In the genomic region with DNA sequence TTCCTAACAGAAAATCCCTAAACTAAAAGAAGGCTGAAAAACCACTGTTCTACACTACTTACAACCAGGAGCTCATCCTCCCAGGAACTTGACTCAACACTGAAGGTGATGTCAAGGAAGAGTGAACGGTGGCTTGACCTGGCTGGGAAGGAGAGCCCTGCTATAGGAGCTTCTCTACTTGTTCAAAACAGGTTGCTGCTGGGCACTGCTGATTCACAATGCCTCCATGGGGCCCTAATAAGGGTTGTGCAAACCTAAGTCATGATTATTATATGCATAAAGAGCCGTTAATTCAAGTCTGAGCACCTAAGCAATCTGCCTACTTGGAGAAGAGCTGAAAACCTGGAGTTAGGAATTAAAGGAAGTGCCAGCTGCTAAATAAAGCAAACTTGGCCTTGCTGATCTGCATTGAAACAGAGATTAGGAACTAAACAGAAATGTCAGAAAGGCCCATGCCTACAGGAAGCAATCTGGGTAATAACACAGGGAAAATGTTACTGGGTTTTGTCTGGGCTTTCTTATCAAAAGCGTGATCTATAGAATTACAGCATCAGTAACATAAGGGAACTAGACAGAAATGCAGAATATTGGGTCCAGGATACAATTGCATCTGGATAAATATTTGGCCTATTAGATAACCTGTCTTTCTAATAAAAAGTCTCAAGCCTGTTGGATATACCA, we compare ENCODE assay signal across 20 cellular contexts.
DNase-seq lines count a peak whose midpoint lies in the region; ATAC-seq, FAIRE-seq and TF ChIP-seq lines count a peak whose summit lies in the region.
"Had no signal": no experiment of that assay in that cellular context is flagged by ENCODE, and none has a peak within 500 bp of the region (broad histone marks: within the 10 kb centered on the region; RNA-seq: fewer than 3 reads in every experiment).

No MANE protein-coding gene starts in this region.

- H3K36me3 ChIP-seq in SK-N-SH (replicated peaks in 1 of 2; ENCODE audit: control insufficient read depth in 1 of 2, insufficient read depth in 2 of 2, low read length in 1 of 2) (no peaks in the 10 kb centered on the region), bronchial epithelial cell (ENCODE audit: control insufficient read depth, insufficient read depth, low read length) (no peaks in the 10 kb centered on the region), smooth muscle cell (ENCODE audit: low read depth) (no peaks in the 10 kb centered on the region)

- H3K79me2 ChIP-seq in SK-N-SH (ENCODE audit: insufficient read depth) (no peaks in the 10 kb centered on the region), smooth muscle cell (ENCODE audit: low read depth) (no peaks in the 10 kb centered on the region)

- no peak overlapping the region for H3K27ac Mint-ChIP-seq in stimulated activated memory B cell treated with anti-CD40 and anti-IgM and Interleukin-4, amounts not matched to agents 10 μg/mL and 1 μg/mL and 100 μg/mL, for 72 hours
- no peak overlapping the region for H3K27ac Mint-ChIP-seq in naive thymus-derived CD8-positive, alpha-beta T cell
- H3K27ac Mint-ChIP-seq: CD4-positive, alpha-beta memory T cell; GM23338; H9 had no signal

- H4K20me1 ChIP-seq in SK-N-SH (ENCODE audit: insufficient read depth) (no peaks in the 10 kb centered on the region), smooth muscle cell (ENCODE audit: low read depth) (no peaks in the 10 kb centered on the region)

- H3K4me2 ChIP-seq in SK-N-SH, result no peak overlapping the region
- H3K4me2 ChIP-seq in smooth muscle cell, result no peak overlapping the region
- H3K4me2 ChIP-seq: GM23338 had no signal

- peaks cover 0 to 12% of the 10 kb centered on the region in 2 experiments; a peak in 2 of 4 replicates for H3K4me1 ChIP-seq in SK-N-SH (ENCODE audit: control insufficient read depth in 1 of 2, insufficient read depth in 2 of 2, low read depth in 1 of 2, low read length in 1 of 2)
- no peaks in the 10 kb centered on the region for H3K4me1 ChIP-seq in smooth muscle cell (ENCODE audit: low read depth)

- FAIRE-seq in bronchial epithelial cell (lab: Jason Lieb, UNC), result no peak
- FAIRE-seq: GM12891, GM18507 had no signal

- peak in 1 of 2 experiments; percentile 53; a peak in 1 of 4 replicates for TF ChIP-seq EP300 in SK-N-SH (IDR thresholded peaks at IDR 0.05; ENCODE audit: borderline replicate concordance in 1 of 2, low read depth in 1 of 2, low read length in 1 of 2)

- H2AFZ ChIP-seq in SK-N-SH (ENCODE audit: low read depth), result no peak overlapping the region
- no peak overlapping the region for H2AFZ ChIP-seq in smooth muscle cell (ENCODE audit: low read depth)
- H2AFZ ChIP-seq: GM23338 had no signal

- H3K27me3 Mint-ChIP-seq in stimulated activated memory B cell treated with anti-CD40 and anti-IgM and Interleukin-4, amounts not matched to agents 10 μg/mL and 1 μg/mL and 100 μg/mL, for 72 hours, result no peaks in the 10 kb centered on the region
- peaks cover 0 to 2% (median 0%) of the 10 kb centered on the region in 5 donors for H3K27me3 Mint-ChIP-seq in naive thymus-derived CD8-positive, alpha-beta T cell
- H3K27me3 Mint-ChIP-seq: CD4-positive, alpha-beta memory T cell had no signal

- no peaks in the 10 kb centered on the region for H3K36me3 Mint-ChIP-seq in stimulated activated memory B cell treated with anti-CD40 and anti-IgM and Interleukin-4, amounts not matched to agents 10 μg/mL and 1 μg/mL and 100 μg/mL, for 72 hours
- H3K36me3 Mint-ChIP-seq in naive thymus-derived CD8-positive, alpha-beta T cell, result no peaks in the 10 kb centered on the region
- H3K36me3 Mint-ChIP-seq: CD4-positive, alpha-beta memory T cell had no signal

- DNase-seq in SK-N-SH (no peak), NCI-H69 (lab: John Stamatoyannopoulos, UW) (peak; percentile 78), bronchial epithelial cell (ENCODE audit: low read depth) (peak; percentile 73), smooth muscle cell (lab: John Stamatoyannopoulos, UW; ENCODE audit: unreplicated experiment) (no peak)
- DNase-seq in naive thymus-derived CD8-positive, alpha-beta T cell, result no peak
- DNase-seq: C1 segment of cervical spinal cord; Calu3; CD4-positive, alpha-beta memory T cell; COR-L47; DMS53; DMS79 treated with DMSO at 0.1 percent for 48 hours; GF-D8; H9 had no signal

- no peaks in the 10 kb centered on the region for H3K9me3 ChIP-seq in SK-N-SH
- no peaks in the 10 kb centered on the region for H3K9me3 ChIP-seq in smooth muscle cell (replicated peaks; ENCODE audit: low read depth)

- no peak overlapping the region for H3K4me3 Mint-ChIP-seq in stimulated activated memory B cell treated with anti-CD40 and anti-IgM and Interleukin-4, amounts not matched to agents 10 μg/mL and 1 μg/mL and 100 μg/mL, for 72 hours
- H3K4me3 Mint-ChIP-seq in naive thymus-derived CD8-positive, alpha-beta T cell, result no peak overlapping the region
- H3K4me3 Mint-ChIP-seq: CD4-positive, alpha-beta memory T cell; GM23338; H9 had no signal

- no peaks in the 10 kb centered on the region for H3K9me3 Mint-ChIP-seq in stimulated activated memory B cell treated with anti-CD40 and anti-IgM and Interleukin-4, amounts not matched to agents 10 μg/mL and 1 μg/mL and 100 μg/mL, for 72 hours
- no peaks in the 10 kb centered on the region for H3K9me3 Mint-ChIP-seq in naive thymus-derived CD8-positive, alpha-beta T cell

- POLR2A ChIA-PET in SK-N-SH (lab: Yijun Ruan, JAX), result no interaction called here
- POLR2A ChIA-PET in naive thymus-derived CD8-positive, alpha-beta T cell (lab: Charles Lee), result no interaction called here

- H3K9ac ChIP-seq in SK-N-SH (no peak overlapping the region), smooth muscle cell (ENCODE audit: low read depth) (no peak overlapping the region)

- TF ChIP-seq CTCF in SK-N-SH (IDR thresholded peaks at IDR 0.05) (no peak), bronchial epithelial cell (IDR thresholded peaks at IDR 0.05; ENCODE audit: insufficient read depth, low read length, severe bottlenecking) (no peak), smooth muscle cell (IDR thresholded peaks at IDR 0.05; ENCODE audit: borderline replicate concordance, insufficient read depth, poor library complexity, severe bottlenecking) (no peak)

- WGBS in SK-N-SH (ENCODE audit: low lambda C conversion rate), result 14% methylated on average over 3 of the region's 3 CpGs
- WGBS in smooth muscle cell (ENCODE audit: low lambda C conversion rate), result 89% methylated on average over 3 of the region's 3 CpGs

- H3K27ac ChIP-seq in SK-N-SH (ENCODE audit: low read depth in 2 of 2, low read length in 1 of 2) (peak overlapping the region in 1 of 2 experiments; percentile 89; a peak in 2 of 4 replicates), smooth muscle cell (ENCODE audit: low read depth) (no peak overlapping the region)

- no peak for ATAC-seq in SK-N-SH treated with all-trans-retinoic acid at 6 μM for 48 hours
- ATAC-seq in stimulated activated memory B cell treated with anti-CD40 and anti-IgM and Interleukin-4, amounts not matched to agents 10 μg/mL and 1 μg/mL and 100 μg/mL, for 72 hours, result peak; percentile 42
- no peak for ATAC-seq in naive thymus-derived CD8-positive, alpha-beta T cell
- no peak for ATAC-seq in HG02642 (IDR thresholded peaks at IDR 0.05; ENCODE audit: poor library complexity, unreplicated experiment)
- ATAC-seq: GM23338, HCT116 had no signal

- no peak for TF ChIP-seq RAD21 in SK-N-SH (IDR thresholded peaks at IDR 0.05; ENCODE audit: low read length)

- H3F3A ChIP-seq in SK-N-SH (replicated peaks; ENCODE audit: insufficient read depth) (no peaks in the 10 kb centered on the region), smooth muscle cell (ENCODE audit: low read depth) (no peaks in the 10 kb centered on the region)

- H3K4me3 ChIP-seq in SK-N-SH (ENCODE audit: low read depth in 2 of 2, low read length in 1 of 2) (no peak overlapping the region), bronchial epithelial cell (ENCODE audit: low read depth, low read length) (no peak overlapping the region), smooth muscle cell (no peak overlapping the region)
- H3K4me3 ChIP-seq: GM23338 had no signal

- no peaks in the 10 kb centered on the region for H3K4me1 Mint-ChIP-seq in stimulated activated memory B cell treated with anti-CD40 and anti-IgM and Interleukin-4, amounts not matched to agents 10 μg/mL and 1 μg/mL and 100 μg/mL, for 72 hours
- H3K4me1 Mint-ChIP-seq in naive thymus-derived CD8-positive, alpha-beta T cell, result no peaks in the 10 kb centered on the region
- H3K4me1 Mint-ChIP-seq: CD4-positive, alpha-beta memory T cell had no signal

- H3K27me3 ChIP-seq in SK-N-SH (ENCODE audit: insufficient read depth) (no peaks in the 10 kb centered on the region), bronchial epithelial cell (ENCODE audit: control insufficient read depth, insufficient read depth, low read length) (no peaks in the 10 kb centered on the region), smooth muscle cell (ENCODE audit: low read depth) (no peaks in the 10 kb centered on the region)

- H3K9me2 ChIP-seq in SK-N-SH, result no peaks in the 10 kb centered on the region

- CTCF ChIA-PET in SK-N-SH (lab: Yijun Ruan, JAX), result interaction anchor here (1.0 kb wide), 1 partner anchor 8 kb away, joined by 6 read pairs; no protein-coding TSS in a partner anchor

TF ChIP-seq in SK-N-SH, 30 proteins besides CTCF, POLR2A, EP300 and RAD21 (continues in another document):
- TF ChIP-seq GATA2 (CRISPR knock-in tag; IDR thresholded peaks at IDR 0.05), result peak; percentile 58

TF ChIP-seq in SK-N-SH treated with all-trans-retinoic acid at 6 μM for 48 hours, 23 proteins besides CTCF, POLR2A, EP300 and RAD21 (continues in another document):
- TF ChIP-seq, protein P1, sequence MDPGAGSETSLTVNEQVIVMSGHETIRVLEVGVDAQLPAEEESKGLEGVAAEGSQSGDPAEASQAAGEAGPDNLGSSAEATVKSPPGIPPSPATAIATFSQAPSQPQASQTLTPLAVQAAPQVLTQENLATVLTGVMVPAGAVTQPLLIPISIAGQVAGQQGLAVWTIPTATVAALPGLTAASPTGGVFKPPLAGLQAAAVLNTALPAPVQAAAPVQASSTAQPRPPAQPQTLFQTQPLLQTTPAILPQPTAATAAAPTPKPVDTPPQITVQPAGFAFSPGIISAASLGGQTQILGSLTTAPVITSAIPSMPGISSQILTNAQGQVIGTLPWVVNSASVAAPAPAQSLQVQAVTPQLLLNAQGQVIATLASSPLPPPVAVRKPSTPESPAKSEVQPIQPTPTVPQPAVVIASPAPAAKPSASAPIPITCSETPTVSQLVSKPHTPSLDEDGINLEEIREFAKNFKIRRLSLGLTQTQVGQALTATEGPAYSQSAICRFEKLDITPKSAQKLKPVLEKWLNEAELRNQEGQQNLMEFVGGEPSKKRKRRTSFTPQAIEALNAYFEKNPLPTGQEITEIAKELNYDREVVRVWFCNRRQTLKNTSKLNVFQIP (CRISPR knock-in tag; IDR thresholded peaks at IDR 0.05; ENCODE audit: borderline replicate concordance, low read depth), result no peak
- no peak for TF ChIP-seq ISL1 (CRISPR knock-in tag; IDR thresholded peaks at IDR 0.05)
- TF ChIP-seq ZFP3 (CRISPR knock-in tag; IDR thresholded peaks at IDR 0.05), result no peak
- TF ChIP-seq GLIS3 (CRISPR knock-in tag; IDR thresholded peaks at IDR 0.05), result no peak

Comparison
In these comparisons a context has a peak if more than half of its experiments do, and no peak if none do; other contexts are left out.
1. DNase-seq: peak in NCI-H69 (single experiment) and bronchial epithelial cell (single experiment); none in SK-N-SH (single experiment), smooth muscle cell (single experiment) and naive thymus-derived CD8-positive, alpha-beta T cell (0 of 10).